8 cellular contexts compared by ENCODE assay signal in genomic region chr3:66378256-66378655, GRCh38.
DNase-seq lines count a peak whose midpoint lies in the region; ATAC-seq and TF ChIP-seq lines count a peak whose summit lies in the region.

No MANE protein-coding gene starts in this region.

- H3K4me1 ChIP-seq in DND-41 (ENCODE audit: insufficient read depth, low read length): peaks cover 16% of the 10 kb centered on the region

- H2AFZ ChIP-seq in DND-41 (ENCODE audit: low read depth, low read length): no peak overlapping the region

- H3K9me3 ChIP-seq in DND-41 (ENCODE audit: insufficient read depth, low read length, severe bottlenecking): no peaks in the 10 kb centered on the region

- no peaks in the 10 kb centered on the region for H3K27me3 ChIP-seq in DND-41 (ENCODE audit: insufficient read depth, low read length, poor library complexity)
- H3K27me3 ChIP-seq in layer of hippocampus (ENCODE audit: control insufficient read depth, insufficient read depth, low read length): no peaks in the 10 kb centered on the region

- peak overlapping the region; percentile 70 for H3K27ac Mint-ChIP-seq in activated naive CD4-positive, alpha-beta T cell treated with anti-CD3 and anti-CD28 coated beads, Interleukin-2, amount 10 ng/mL, durations not matched to agents 7 days and 5 days

- H3K36me3 Mint-ChIP-seq in activated naive CD4-positive, alpha-beta T cell treated with anti-CD3 and anti-CD28 coated beads, Interleukin-2, amount 10 ng/mL, durations not matched to agents 7 days and 5 days: peaks cover 66% of the 10 kb centered on the region

- H3K9me3 Mint-ChIP-seq in activated naive CD4-positive, alpha-beta T cell treated with anti-CD3 and anti-CD28 coated beads, Interleukin-2, amount 10 ng/mL, durations not matched to agents 7 days and 5 days: no peaks in the 10 kb centered on the region

- no peak overlapping the region for H3K4me2 ChIP-seq in DND-41 (ENCODE audit: insufficient read depth, low read length)

- CTCF ChIA-PET in activated naive CD4-positive, alpha-beta T cell treated with anti-CD3 and anti-CD28 coated beads, Interleukin-2, amount 10 ng/mL, durations not matched to agents 7 days and 5 days (lab: Charles Lee): interaction anchor here (0.7 to 2.7 kb wide), 16 partner anchors 10 to 444 kb away, joined by 3 to 17 read pairs (median 6); no protein-coding TSS in a partner anchor

- H3K27ac ChIP-seq in DND-41 (ENCODE audit: low read length): peak overlapping the region; percentile 57
- H3K27ac ChIP-seq in layer of hippocampus (ENCODE audit: low read depth, low read length): peak overlapping the region; percentile 14

- no peaks in the 10 kb centered on the region for H3K27me3 Mint-ChIP-seq in activated naive CD4-positive, alpha-beta T cell treated with anti-CD3 and anti-CD28 coated beads, Interleukin-2, amount 10 ng/mL, durations not matched to agents 7 days and 5 days

- H3K4me3 Mint-ChIP-seq in activated naive CD4-positive, alpha-beta T cell treated with anti-CD3 and anti-CD28 coated beads, Interleukin-2, amount 10 ng/mL, durations not matched to agents 7 days and 5 days: no peak overlapping the region

- peaks cover 72% of the 10 kb centered on the region for H3K36me3 ChIP-seq in DND-41 (ENCODE audit: insufficient read depth, low read length)

- H4K20me1 ChIP-seq in DND-41 (ENCODE audit: insufficient read depth, low read length): 0 out of 2 replicates have a peak, but pooled peaks cover 2% of the 10 kb centered on the region

- H3K4me3 ChIP-seq in DND-41 (ENCODE audit: low read depth in 1 of 2, low read length in 2 of 2): no peak overlapping the region

- peak; percentile 64; the same call in 2 of the 3 replicates for ATAC-seq in DND-41 (ENCODE audit: insufficient read depth, low read depth)
- no peak for ATAC-seq in HG03135 (IDR thresholded peaks at IDR 0.05; ENCODE audit: unreplicated experiment)

- no peaks in the 10 kb centered on the region for H3K79me2 ChIP-seq in DND-41 (ENCODE audit: insufficient read depth, low read length)

- DNase-seq in DND-41 (peak; percentile 24), NCI-H69 (lab: John Stamatoyannopoulos, UW) (peak; percentile 41), dedifferentiated amniotic fluid mesenchymal stem cell (ENCODE audit: extremely low spot score) (no peak), NCI-H1436 (lab: John Stamatoyannopoulos, UW) (no peak), SKM-1 treated with dmso at 0.1 percent for 144 hours (lab: John Stamatoyannopoulos, UW; ENCODE audit: unreplicated experiment) (no peak)
- DNase-seq in activated naive CD4-positive, alpha-beta T cell treated with anti-CD3 and anti-CD28 coated beads, Interleukin-2, amount 10 ng/mL, durations not matched to agents 7 days and 5 days: no peak

- H3K4me1 Mint-ChIP-seq in activated naive CD4-positive, alpha-beta T cell treated with anti-CD3 and anti-CD28 coated beads, Interleukin-2, amount 10 ng/mL, durations not matched to agents 7 days and 5 days: peaks cover 14% of the 10 kb centered on the region

- TF ChIP-seq CTCF in DND-41 (IDR thresholded peaks at IDR 0.05; ENCODE audit: borderline replicate concordance, extremely low read depth, low read length, poor library complexity, severe bottlenecking): peak; percentile 65

- no peak overlapping the region for H3K9ac ChIP-seq in DND-41 (ENCODE audit: low read depth, low read length)

Comparison
In these comparisons a context has a peak if more than half of its experiments do, and no peak if none do; other contexts are left out.
1. DNase-seq: peak in DND-41 (single experiment) and NCI-H69 (single experiment); none in activated naive CD4-positive, alpha-beta T cell treated with anti-CD3 and anti-CD28 coated beads, Interleukin-2, amount 10 ng/mL, durations not matched to agents 7 days and 5 days (single experiment), dedifferentiated amniotic fluid mesenchymal stem cell (single experiment), NCI-H1436 (single experiment) and SKM-1 treated with dmso at 0.1 percent for 144 hours (single experiment).